Comparison of ENCODE assay signal across 10 cellular contexts in the genomic region with DNA sequence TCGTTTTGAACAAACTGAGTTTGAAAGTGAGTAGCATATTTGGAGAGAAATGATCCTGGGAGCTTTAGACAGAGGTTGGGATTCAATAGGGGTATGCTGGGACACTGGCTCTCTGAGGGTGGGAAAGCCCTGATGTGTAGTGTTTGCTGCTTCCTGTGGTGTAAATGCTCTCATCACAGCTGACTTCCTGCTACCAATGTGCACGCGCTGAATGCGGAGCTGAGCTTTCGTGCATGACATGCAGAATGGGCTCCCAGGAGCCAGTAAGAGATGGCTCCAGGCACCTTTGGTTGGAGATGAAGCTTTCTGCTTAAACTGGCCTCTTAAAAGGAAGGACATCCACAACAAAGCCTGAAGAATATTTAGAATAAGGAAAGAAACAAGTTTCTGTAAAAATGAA.
DNase-seq lines count a peak whose midpoint lies in the region; ATAC-seq and TF ChIP-seq lines count a peak whose summit lies in the region.
"Had no signal": no experiment of that assay in that cellular context is flagged by ENCODE, and none has a peak within 500 bp of the region (broad histone marks: within the 10 kb centered on the region; RNA-seq: fewer than 3 reads in every experiment).

No MANE protein-coding gene starts in this region.

- ATAC-seq in GM19397 (IDR thresholded peaks at IDR 0.05; ENCODE audit: unreplicated experiment) (peak; percentile 51), HG03095 (IDR thresholded peaks at IDR 0.05; ENCODE audit: unreplicated experiment) (peak; percentile 60)

- intact Hi-C loops in activated T-helper 2 cell treated with anti-CD3 and anti-CD28 coated beads, Interferon-gamma antibody, Interleukin-2, Interleukin-4, amounts not matched to agents 10 μg/mL and 5 μg/mL and 100 μg/mL, durations not matched to agents 14 hours and 24 hours and 36 hours (cut with micrococcal nuclease): no loop called here

- DNase-seq in GM13976 (ENCODE audit: low spot score) (peak; percentile 47), DMS 273 (lab: John Stamatoyannopoulos, UW; ENCODE audit: unreplicated experiment) (no peak), retina (no peak), SW 1271 (lab: John Stamatoyannopoulos, UW) (no peak), NCI-H1417 treated with DMSO at 0.1 percent for 48 hours (lab: John Stamatoyannopoulos, UW) (no peak)
- DNase-seq in activated T-helper 2 cell treated with anti-CD3 and anti-CD28 coated beads, Interferon-gamma antibody, Interleukin-2, Interleukin-4, amounts not matched to agents 10 μg/mL and 5 μg/mL and 100 μg/mL, durations not matched to agents 14 hours and 24 hours and 36 hours (ENCODE audit: low spot score): no peak
- DNase-seq: NCI-H2171 treated with DMSO at 0.1 percent for 48 hours, transverse colon had no signal

- no peak overlapping the region for H3K27ac Mint-ChIP-seq in activated T-helper 2 cell treated with anti-CD3 and anti-CD28 coated beads, Interferon-gamma antibody, Interleukin-2, Interleukin-4, amounts not matched to agents 10 μg/mL and 5 μg/mL and 100 μg/mL, durations not matched to agents 14 hours and 24 hours and 36 hours

- in situ Hi-C loops in GM13976 (cut with MboI; ENCODE audit: low sequenced_read_pairs, unreplicated experiment): no loop called here

- H3K27me3 Mint-ChIP-seq in activated T-helper 2 cell treated with anti-CD3 and anti-CD28 coated beads, Interferon-gamma antibody, Interleukin-2, Interleukin-4, amounts not matched to agents 10 μg/mL and 5 μg/mL and 100 μg/mL, durations not matched to agents 14 hours and 24 hours and 36 hours (ENCODE audit: low read depth): peaks cover 11% of the 10 kb centered on the region

- H3K36me3 Mint-ChIP-seq in activated T-helper 2 cell treated with anti-CD3 and anti-CD28 coated beads, Interferon-gamma antibody, Interleukin-2, Interleukin-4, amounts not matched to agents 10 μg/mL and 5 μg/mL and 100 μg/mL, durations not matched to agents 14 hours and 24 hours and 36 hours (ENCODE audit: low read depth): no peaks in the 10 kb centered on the region

- TF ChIP-seq CTCF in GM13976 (IDR thresholded peaks at IDR 0.05; ENCODE audit: borderline replicate concordance, control extremely low read depth, extremely low read depth, insufficient read depth, missing control alignments): no peak

- peak overlapping the region; percentile 9 for H3K4me3 Mint-ChIP-seq in activated T-helper 2 cell treated with anti-CD3 and anti-CD28 coated beads, Interferon-gamma antibody, Interleukin-2, Interleukin-4, amounts not matched to agents 10 μg/mL and 5 μg/mL and 100 μg/mL, durations not matched to agents 14 hours and 24 hours and 36 hours (ENCODE audit: low read depth)

- H3K9me3 Mint-ChIP-seq in activated T-helper 2 cell treated with anti-CD3 and anti-CD28 coated beads, Interferon-gamma antibody, Interleukin-2, Interleukin-4, amounts not matched to agents 10 μg/mL and 5 μg/mL and 100 μg/mL, durations not matched to agents 14 hours and 24 hours and 36 hours: no peaks in the 10 kb centered on the region

- peaks cover 6% of the 10 kb centered on the region for H3K4me1 Mint-ChIP-seq in activated T-helper 2 cell treated with anti-CD3 and anti-CD28 coated beads, Interferon-gamma antibody, Interleukin-2, Interleukin-4, amounts not matched to agents 10 μg/mL and 5 μg/mL and 100 μg/mL, durations not matched to agents 14 hours and 24 hours and 36 hours (ENCODE audit: low read depth)
